ENCODE assay signal across 14 cellular contexts in the genomic region with DNA sequence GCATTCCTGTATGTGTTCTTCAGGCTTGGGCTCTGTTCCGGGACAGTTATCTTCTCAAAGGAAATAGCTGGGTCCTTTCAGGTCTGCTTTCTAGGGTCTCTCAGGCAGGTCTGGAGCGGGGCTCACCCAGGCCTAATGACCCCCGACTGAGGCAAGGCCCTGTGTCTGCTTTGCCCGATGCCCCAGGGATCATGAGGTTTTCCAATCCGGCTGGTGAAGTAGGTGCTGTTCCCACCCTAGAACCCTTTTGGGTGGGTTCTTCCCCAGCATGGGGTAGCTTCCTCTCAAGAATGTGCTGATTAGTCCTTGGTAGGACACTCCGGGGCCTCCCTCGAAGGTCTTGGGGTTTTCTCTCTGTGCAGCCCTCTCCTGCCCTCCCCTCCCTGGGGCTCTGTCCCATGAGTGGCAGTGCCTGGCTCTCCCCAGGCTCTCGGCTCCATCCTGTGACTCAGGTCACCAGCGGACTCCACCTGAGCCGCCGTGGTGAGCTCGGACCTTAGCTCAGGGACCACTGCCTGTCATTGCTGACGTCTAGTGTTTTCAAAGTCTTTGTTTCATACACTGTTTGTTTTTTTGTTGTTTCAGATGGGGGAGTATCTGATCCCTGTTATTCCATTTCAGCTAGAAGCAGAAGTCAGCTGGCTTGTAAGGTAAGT.
"Had no signal": no experiment of that assay in that cellular context is flagged by ENCODE, and none has a peak within 500 bp of the region (broad histone marks: within the 10 kb centered on the region; RNA-seq: fewer than 3 reads in every experiment).

No MANE protein-coding gene starts in this region.

- ATAC-seq: esophagus mucosa; natural killer cell treated with Interleukin-12 subunit alpha and Interleukin-12 subunit beta and Interleukin-15 and Interleukin-18, amount 100 ng/mL, for 72 hours; T-helper 17 cell had no signal

- H3K4me3 ChIP-seq: prostate gland had no signal

- H3K4me3 Mint-ChIP-seq: memory B cell; natural killer cell treated with Interleukin-12 subunit alpha and Interleukin-12 subunit beta and Interleukin-15 and Interleukin-18, amount 100 ng/mL, for 72 hours; T-helper 17 cell had no signal

- FAIRE-seq: endometrium had no signal

- H3K36me3 ChIP-seq: brain microvascular endothelial cell, prostate gland had no signal

- H3K27ac Mint-ChIP-seq: memory B cell; natural killer cell treated with Interleukin-12 subunit alpha and Interleukin-12 subunit beta and Interleukin-15 and Interleukin-18, amount 100 ng/mL, for 72 hours; T-helper 17 cell had no signal

- H3K36me3 Mint-ChIP-seq: natural killer cell treated with Interleukin-12 subunit alpha and Interleukin-12 subunit beta and Interleukin-15 and Interleukin-18, amount 100 ng/mL, for 72 hours had no signal

- H3K9me3 Mint-ChIP-seq: natural killer cell treated with Interleukin-12 subunit alpha and Interleukin-12 subunit beta and Interleukin-15 and Interleukin-18, amount 100 ng/mL, for 72 hours had no signal

- H3K9me3 ChIP-seq: prostate gland had no signal

- H3K27ac ChIP-seq: brain microvascular endothelial cell, prostate gland had no signal

- DNase-seq: activated naive CD4-positive, alpha-beta T cell treated with anti-CD3 and anti-CD28 coated beads, Interleukin-2, amount 50 U/mL, for 16 hours; amygdala; brain microvascular endothelial cell; cerebellar nuclear complex; hypothalamus; nucleus accumbens; stimulated activated CD4-positive, alpha-beta T cell treated with anti-CD3 and anti-CD28 coated beads, Interleukin-2, amount 100 ng/mL, for 48 hours; stimulated activated naive CD4-positive, alpha-beta T cell treated with Interleukin-2 at 50 U/mL for 16 hours; T-helper 17 cell had no signal

- H3K4me1 ChIP-seq: prostate gland had no signal

- H3K27me3 ChIP-seq: brain microvascular endothelial cell had no signal
